In genomic region chr2:241603686-241604085, GRCh38 we compare ENCODE assay signal across 24 cellular contexts.
"Had no signal": no experiment of that assay in that cellular context is flagged by ENCODE, and none has a peak within 500 bp of the region (broad histone marks: within the 10 kb centered on the region; RNA-seq: fewer than 3 reads in every experiment).

No MANE protein-coding gene starts in this region.

- H3K4me1 Mint-ChIP-seq: mesothelial cell of epicardium had no signal

- H3K4me3 Mint-ChIP-seq: mesothelial cell of epicardium; naive B cell; natural killer cell treated with Interleukin-12 subunit alpha and Interleukin-12 subunit beta and Interleukin-15 and Interleukin-18, amount 100 ng/mL, for 72 hours; neural crest cell; stimulated activated naive B cell treated with anti-CD40 and anti-IgM and Interleukin-4, amounts not matched to agents 10 μg/mL and 1 μg/mL and 100 μg/mL, for 72 hours; stimulated activated naive CD8-positive, alpha-beta T cell treated with anti-CD3 and anti-CD28 coated beads, Interleukin-15, Interleukin-2, amounts not matched to agents 100 ng/mL and 50 ng/mL, for 24 hours had no signal

- FAIRE-seq: kidney, pancreas, urothelium cell line had no signal

- H3K9me3 Mint-ChIP-seq: mesothelial cell of epicardium; naive B cell; natural killer cell treated with Interleukin-12 subunit alpha and Interleukin-12 subunit beta and Interleukin-15 and Interleukin-18, amount 100 ng/mL, for 72 hours; neural crest cell; stimulated activated naive B cell treated with anti-CD40 and anti-IgM and Interleukin-4, amounts not matched to agents 10 μg/mL and 1 μg/mL and 100 μg/mL, for 72 hours; stimulated activated naive CD8-positive, alpha-beta T cell treated with anti-CD3 and anti-CD28 coated beads, Interleukin-15, Interleukin-2, amounts not matched to agents 100 ng/mL and 50 ng/mL, for 24 hours had no signal

- DNase-seq: dermis blood vessel endothelial cell; effector memory CD4-positive, alpha-beta T cell; erythroblast; esophagus squamous epithelium; foreskin melanocyte; head of caudate nucleus; kidney; left cardiac atrium; left lung; mesenchymal stem cell; mucosa of descending colon; naive B cell; retina; right lobe of liver; spleen; stimulated activated CD4-positive, alpha-beta T cell treated with anti-CD3 and anti-CD28 coated beads, Interleukin-2, amount 100 ng/mL, for 48 hours; stimulated activated naive B cell treated with anti-CD40 and anti-IgM and Interleukin-4, amounts not matched to agents 10 μg/mL and 1 μg/mL and 100 μg/mL, for 72 hours; upper lobe of left lung had no signal

- H3K27me3 Mint-ChIP-seq: naive B cell; natural killer cell treated with Interleukin-12 subunit alpha and Interleukin-12 subunit beta and Interleukin-15 and Interleukin-18, amount 100 ng/mL, for 72 hours; stimulated activated naive B cell treated with anti-CD40 and anti-IgM and Interleukin-4, amounts not matched to agents 10 μg/mL and 1 μg/mL and 100 μg/mL, for 72 hours; stimulated activated naive CD8-positive, alpha-beta T cell treated with anti-CD3 and anti-CD28 coated beads, Interleukin-15, Interleukin-2, amounts not matched to agents 100 ng/mL and 50 ng/mL, for 24 hours had no signal

- H3K27ac Mint-ChIP-seq: mesothelial cell of epicardium; naive B cell; stimulated activated naive B cell treated with anti-CD40 and anti-IgM and Interleukin-4, amounts not matched to agents 10 μg/mL and 1 μg/mL and 100 μg/mL, for 72 hours; stimulated activated naive CD8-positive, alpha-beta T cell treated with anti-CD3 and anti-CD28 coated beads, Interleukin-15, Interleukin-2, amounts not matched to agents 100 ng/mL and 50 ng/mL, for 24 hours had no signal

- ATAC-seq: left cardiac atrium; left lung; mucosa of descending colon; natural killer cell treated with Interleukin-12 subunit alpha and Interleukin-12 subunit beta and Interleukin-15 and Interleukin-18, amount 100 ng/mL, for 72 hours; pancreas; stimulated activated naive B cell treated with anti-CD40 and anti-IgM and Interleukin-4, amounts not matched to agents 10 μg/mL and 1 μg/mL and 100 μg/mL, for 72 hours had no signal
